ENCODE assay signal across 32 cellular contexts in genomic region chr22:48335442-48336139, GRCh38.
"Had no signal": no experiment of that assay in that cellular context is flagged by ENCODE, and none has a peak within 500 bp of the region (broad histone marks: within the 10 kb centered on the region; RNA-seq: fewer than 3 reads in every experiment).

No MANE protein-coding gene starts in this region.

- ATAC-seq: activated CD8-positive, alpha-beta memory T cell treated with anti-CD3 and anti-CD28 coated beads, Interleukin-2, amount 10 ng/mL, durations not matched to agents 7 days and 5 days; activated CD8-positive, alpha-beta T cell treated with anti-CD3 and anti-CD28 coated beads, Interleukin-2, amount 10 ng/mL, durations not matched to agents 7 days and 5 days; activated T-cell treated with anti-CD3 and anti-CD28 coated beads, Interleukin-2, amount 50 U/mL, for 72 hours; left lung; mucosa of descending colon; natural killer cell treated with Interleukin-12 subunit alpha and Interleukin-12 subunit beta and Interleukin-15 and Interleukin-18, amount 100 ng/mL, for 72 hours; stimulated activated memory B cell treated with anti-CD40 and anti-IgM and Interleukin-4, amounts not matched to agents 10 μg/mL and 1 μg/mL and 100 μg/mL, for 72 hours; stimulated activated naive CD8-positive, alpha-beta T cell treated with anti-CD3 and anti-CD28 coated beads, Interleukin-15, amount 100 ng/mL, for 72 hours had no signal

- H3K36me3 ChIP-seq: ascending aorta, cardiac muscle cell, left lung, sigmoid colon, thyroid gland, upper lobe of left lung, vagina had no signal

- H3K4me3 Mint-ChIP-seq: activated B cell treated with CpG ODN at 0.5 μM for 24 hours; activated CD8-positive, alpha-beta memory T cell treated with anti-CD3 and anti-CD28 coated beads, Interleukin-2, amount 10 ng/mL, durations not matched to agents 7 days and 5 days; activated CD8-positive, alpha-beta T cell treated with anti-CD3 and anti-CD28 coated beads, Interleukin-2, amount 10 ng/mL, durations not matched to agents 7 days and 5 days; activated naive CD4-positive, alpha-beta T cell treated with anti-CD3 and anti-CD28 coated beads for 36 hours; activated naive CD8-positive, alpha-beta T cell treated with anti-CD3 and anti-CD28 coated beads, Interleukin-2, amount 10 ng/mL, durations not matched to agents 7 days and 5 days; activated T-cell treated with anti-CD3 and anti-CD28 coated beads, Interleukin-2, amount 50 U/mL, for 72 hours; brain; natural killer cell treated with Interleukin-12 subunit alpha and Interleukin-12 subunit beta and Interleukin-15 and Interleukin-18, amount 100 ng/mL, for 72 hours; stimulated activated memory B cell treated with anti-CD40 and anti-IgM and Interleukin-4, amounts not matched to agents 10 μg/mL and 1 μg/mL and 100 μg/mL, for 72 hours; stimulated activated naive CD8-positive, alpha-beta T cell treated with anti-CD3 and anti-CD28 coated beads, Interleukin-15, amount 100 ng/mL, for 72 hours had no signal

- H3K36me3 Mint-ChIP-seq: activated naive CD8-positive, alpha-beta T cell treated with anti-CD3 and anti-CD28 coated beads, Interleukin-2, amount 10 ng/mL, durations not matched to agents 7 days and 5 days; brain; natural killer cell treated with Interleukin-12 subunit alpha and Interleukin-12 subunit beta and Interleukin-15 and Interleukin-18, amount 100 ng/mL, for 72 hours; stimulated activated memory B cell treated with anti-CD40 and anti-IgM and Interleukin-4, amounts not matched to agents 10 μg/mL and 1 μg/mL and 100 μg/mL, for 72 hours had no signal

- H3K9me3 ChIP-seq: ascending aorta, left lung, mucosa of descending colon, sigmoid colon, thyroid gland, upper lobe of left lung, vagina had no signal

- H3K27ac Mint-ChIP-seq: activated B cell treated with CpG ODN at 0.5 μM for 24 hours; activated CD8-positive, alpha-beta memory T cell treated with anti-CD3 and anti-CD28 coated beads, Interleukin-2, amount 10 ng/mL, durations not matched to agents 7 days and 5 days; activated CD8-positive, alpha-beta T cell treated with anti-CD3 and anti-CD28 coated beads, Interleukin-2, amount 10 ng/mL, durations not matched to agents 7 days and 5 days; activated naive CD4-positive, alpha-beta T cell treated with anti-CD3 and anti-CD28 coated beads for 36 hours; activated naive CD8-positive, alpha-beta T cell treated with anti-CD3 and anti-CD28 coated beads, Interleukin-2, amount 10 ng/mL, durations not matched to agents 7 days and 5 days; activated T-cell treated with anti-CD3 and anti-CD28 coated beads, Interleukin-2, amount 50 U/mL, for 72 hours; brain; natural killer cell treated with Interleukin-12 subunit alpha and Interleukin-12 subunit beta and Interleukin-15 and Interleukin-18, amount 100 ng/mL, for 72 hours; progenitor cell of endocrine pancreas; stimulated activated memory B cell treated with anti-CD40 and anti-IgM and Interleukin-4, amounts not matched to agents 10 μg/mL and 1 μg/mL and 100 μg/mL, for 72 hours; stimulated activated naive CD8-positive, alpha-beta T cell treated with anti-CD3 and anti-CD28 coated beads, Interleukin-15, amount 100 ng/mL, for 72 hours had no signal

- H3K4me1 Mint-ChIP-seq: activated B cell treated with CpG ODN at 0.5 μM for 24 hours; activated CD8-positive, alpha-beta memory T cell treated with anti-CD3 and anti-CD28 coated beads, Interleukin-2, amount 10 ng/mL, durations not matched to agents 7 days and 5 days; activated naive CD8-positive, alpha-beta T cell treated with anti-CD3 and anti-CD28 coated beads, Interleukin-2, amount 10 ng/mL, durations not matched to agents 7 days and 5 days; stimulated activated memory B cell treated with anti-CD40 and anti-IgM and Interleukin-4, amounts not matched to agents 10 μg/mL and 1 μg/mL and 100 μg/mL, for 72 hours; stimulated activated naive CD8-positive, alpha-beta T cell treated with anti-CD3 and anti-CD28 coated beads, Interleukin-15, amount 100 ng/mL, for 72 hours had no signal

- H3K4me1 ChIP-seq: ascending aorta, left lung, thyroid gland, upper lobe of left lung, vagina had no signal

- H3K27me3 Mint-ChIP-seq: activated CD8-positive, alpha-beta memory T cell treated with anti-CD3 and anti-CD28 coated beads, Interleukin-2, amount 10 ng/mL, durations not matched to agents 7 days and 5 days; activated naive CD8-positive, alpha-beta T cell treated with anti-CD3 and anti-CD28 coated beads, Interleukin-2, amount 10 ng/mL, durations not matched to agents 7 days and 5 days; stimulated activated memory B cell treated with anti-CD40 and anti-IgM and Interleukin-4, amounts not matched to agents 10 μg/mL and 1 μg/mL and 100 μg/mL, for 72 hours had no signal

- H3K4me3 ChIP-seq: ascending aorta, cardiac muscle cell, coronary artery, dorsolateral prefrontal cortex, left lung, lung, mucosa of descending colon, sigmoid colon, thyroid gland, upper lobe of left lung, vagina had no signal

- H3K27ac ChIP-seq: ascending aorta, cardiac muscle cell, coronary artery, dorsolateral prefrontal cortex, left lung, sigmoid colon, thyroid gland, upper lobe of left lung, vagina had no signal

- DNase-seq: activated B cell treated with CpG ODN at 0.5 μM for 24 hours; activated CD4-positive, alpha-beta T cell treated with anti-CD3 and anti-CD28 coated beads, Interleukin-2, amount 50 U/mL, for 1 hour; activated CD8-positive, alpha-beta memory T cell treated with anti-CD3 and anti-CD28 coated beads, Interleukin-2, amount 10 ng/mL, durations not matched to agents 7 days and 5 days; activated CD8-positive, alpha-beta T cell treated with anti-CD3 and anti-CD28 coated beads, Interleukin-2, amount 10 ng/mL, durations not matched to agents 7 days and 5 days; activated naive CD4-positive, alpha-beta T cell treated with anti-CD3 and anti-CD28 coated beads for 36 hours; activated naive CD8-positive, alpha-beta T cell treated with anti-CD3 and anti-CD28 coated beads, Interleukin-2, amount 10 ng/mL, durations not matched to agents 7 days and 5 days; activated T-cell treated with anti-CD3 and anti-CD28 coated beads, Interleukin-2, amount 50 U/mL, for 72 hours; effector memory CD4-positive, alpha-beta T cell; erythroblast; hypothalamus; left lung; mucosa of descending colon; retina; small intestine; stimulated activated CD4-positive, alpha-beta T cell treated with anti-CD3 and anti-CD28 coated beads, Interleukin-4, amount 100 ng/mL, for 4 hours; stimulated activated CD8-positive, alpha-beta memory T cell treated with anti-CD3 and anti-CD28 coated beads, Interleukin-4, amount 100 ng/mL, for 48 hours; stimulated activated naive CD8-positive, alpha-beta T cell treated with anti-CD3 and anti-CD28 coated beads, Interleukin-15, amount 100 ng/mL, for 72 hours; substantia nigra; T-helper 2 cell; thyroid gland had no signal

- H3K27me3 ChIP-seq: ascending aorta, cardiac muscle cell, thyroid gland, upper lobe of left lung, vagina had no signal

- H3K9me3 Mint-ChIP-seq: activated B cell treated with CpG ODN at 0.5 μM for 24 hours; activated naive CD4-positive, alpha-beta T cell treated with anti-CD3 and anti-CD28 coated beads for 36 hours; activated T-cell treated with anti-CD3 and anti-CD28 coated beads, Interleukin-2, amount 50 U/mL, for 72 hours; natural killer cell treated with Interleukin-12 subunit alpha and Interleukin-12 subunit beta and Interleukin-15 and Interleukin-18, amount 100 ng/mL, for 72 hours; stimulated activated naive CD8-positive, alpha-beta T cell treated with anti-CD3 and anti-CD28 coated beads, Interleukin-15, amount 100 ng/mL, for 72 hours had no signal
